14 cellular contexts compared by ENCODE assay signal in genomic region chr10:29277296-29277695, GRCh38. TPM values are rescaled to one million over a fixed set of nuclear protein-coding genes. Genes with fewer than 3 reads are reported as not detected.
"Had no signal": no experiment of that assay in that cellular context is flagged by ENCODE, and none has a peak within 500 bp of the region (broad histone marks: within the 10 kb centered on the region; RNA-seq: fewer than 3 reads in every experiment).

No MANE protein-coding gene starts in this region.

- H3K27ac ChIP-seq: ascending aorta, esophagus squamous epithelium, left lung, stomach, thyroid gland, vagina, WERI-Rb-1 had no signal

- DNase-seq: activated CD4-positive, alpha-beta memory T cell treated with anti-CD3 and anti-CD28 coated beads, Interleukin-2, amount 10 ng/mL, durations not matched to agents 7 days and 5 days; activated CD4-positive, alpha-beta T cell treated with anti-CD3 and anti-CD28 coated beads for 36 hours; esophagus squamous epithelium; foreskin fibroblast; glutamatergic neuron; left lung; stimulated activated CD4-positive, alpha-beta T cell treated with anti-CD3 and anti-CD28 coated beads, Interleukin-4, amount 100 ng/mL, for 4 hours; stomach; thyroid gland; WERI-Rb-1 had no signal

- H3K4me3 ChIP-seq: ascending aorta, esophagus squamous epithelium, left lung, stomach, thyroid gland, vagina had no signal

- H3K36me3 ChIP-seq: ascending aorta, esophagus squamous epithelium, left lung, stomach, thyroid gland, vagina, WERI-Rb-1 had no signal

- ATAC-seq: activated CD4-positive, alpha-beta T cell treated with anti-CD3 and anti-CD28 coated beads for 36 hours; left lung; natural killer cell treated with Interleukin-12 subunit alpha and Interleukin-12 subunit beta and Interleukin-15 and Interleukin-18, amount 100 ng/mL, for 72 hours had no signal

- H3K27ac Mint-ChIP-seq: activated CD4-positive, alpha-beta memory T cell treated with anti-CD3 and anti-CD28 coated beads, Interleukin-2, amount 10 ng/mL, durations not matched to agents 7 days and 5 days; activated CD4-positive, alpha-beta T cell treated with anti-CD3 and anti-CD28 coated beads for 36 hours; natural killer cell treated with Interleukin-12 subunit alpha and Interleukin-12 subunit beta and Interleukin-15 and Interleukin-18, amount 100 ng/mL, for 72 hours had no signal

- H3K4me1 Mint-ChIP-seq: activated CD4-positive, alpha-beta memory T cell treated with anti-CD3 and anti-CD28 coated beads, Interleukin-2, amount 10 ng/mL, durations not matched to agents 7 days and 5 days; activated CD4-positive, alpha-beta T cell treated with anti-CD3 and anti-CD28 coated beads for 36 hours had no signal

- H3K4me1 ChIP-seq: ascending aorta, esophagus squamous epithelium, left lung, stomach, thyroid gland, vagina had no signal

- H3K27me3 ChIP-seq: ascending aorta, esophagus squamous epithelium, stomach, thyroid gland, vagina had no signal

- H3K9me3 Mint-ChIP-seq: activated CD4-positive, alpha-beta memory T cell treated with anti-CD3 and anti-CD28 coated beads, Interleukin-2, amount 10 ng/mL, durations not matched to agents 7 days and 5 days; natural killer cell treated with Interleukin-12 subunit alpha and Interleukin-12 subunit beta and Interleukin-15 and Interleukin-18, amount 100 ng/mL, for 72 hours had no signal

- H3K4me3 Mint-ChIP-seq: activated CD4-positive, alpha-beta memory T cell treated with anti-CD3 and anti-CD28 coated beads, Interleukin-2, amount 10 ng/mL, durations not matched to agents 7 days and 5 days; activated CD4-positive, alpha-beta T cell treated with anti-CD3 and anti-CD28 coated beads for 36 hours; natural killer cell treated with Interleukin-12 subunit alpha and Interleukin-12 subunit beta and Interleukin-15 and Interleukin-18, amount 100 ng/mL, for 72 hours had no signal

- H3K36me3 Mint-ChIP-seq: natural killer cell treated with Interleukin-12 subunit alpha and Interleukin-12 subunit beta and Interleukin-15 and Interleukin-18, amount 100 ng/mL, for 72 hours had no signal

- H3K9me3 ChIP-seq: ascending aorta, esophagus squamous epithelium, left lung, stomach, thyroid gland, vagina had no signal

RNA-seq across cellular contexts. Expression of gene LYZL1, which starts 11.6 kb away (rescaled TPM):
- total RNA-seq: activated CD4-positive, alpha-beta memory T cell treated with anti-CD3 and anti-CD28 coated beads, Interleukin-2, amount 10 ng/mL, durations not matched to agents 7 days and 5 days; activated CD4-positive, alpha-beta T cell treated with anti-CD3 and anti-CD28 coated beads for 36 hours; ascending aorta; esophagus squamous epithelium; left lung; natural killer cell treated with Interleukin-12 subunit alpha and Interleukin-12 subunit beta and Interleukin-15 and Interleukin-18, amount 100 ng/mL, for 72 hours; osteoblast; stomach; vagina had no signal
- polyA plus RNA-seq: stomach had no signal
